In genomic region chr15:40163657-40164416, GRCh38 we compare ENCODE assay signal across 17 cellular contexts. TPM values are rescaled to one million over a fixed set of nuclear protein-coding genes. Genes with fewer than 3 reads are reported as not detected.
DNase-seq lines count a peak whose midpoint lies in the region; ATAC-seq and TF ChIP-seq lines count a peak whose summit lies in the region.
"Had no signal": no experiment of that assay in that cellular context is flagged by ENCODE, and none has a peak within 500 bp of the region (broad histone marks: within the 10 kb centered on the region; RNA-seq: fewer than 3 reads in every experiment).

No MANE protein-coding gene starts in this region.

- H3K27me3 Mint-ChIP-seq in WTC11 (ENCODE audit: low read depth) (no peaks in the 10 kb centered on the region), glutamatergic neuron (ENCODE audit: unreplicated experiment) (peaks cover under 1% of the 10 kb centered on the region)
- H3K27me3 Mint-ChIP-seq in natural killer cell treated with Interleukin-12 subunit alpha and Interleukin-12 subunit beta and Interleukin-15 and Interleukin-18, amount 100 ng/mL, for 72 hours: no peaks in the 10 kb centered on the region
- H3K27me3 Mint-ChIP-seq: dendritic cell treated with granulocyte-macrophage colony-stimulating factor and Interleukin-4, amounts not matched to agents 40 ng/mL and 50 ng/mL, for 4 days had no signal

- H3K27ac Mint-ChIP-seq in WTC11 (peak overlapping the region; percentile 66; the same call in 1 of the 2 replicates), glutamatergic neuron (ENCODE audit: unreplicated experiment) (no peak overlapping the region)
- H3K27ac Mint-ChIP-seq in natural killer cell treated with Interleukin-12 subunit alpha and Interleukin-12 subunit beta and Interleukin-15 and Interleukin-18, amount 100 ng/mL, for 72 hours: no peak overlapping the region
- H3K27ac Mint-ChIP-seq: dendritic cell treated with granulocyte-macrophage colony-stimulating factor and Interleukin-4, amounts not matched to agents 40 ng/mL and 50 ng/mL, for 4 days had no signal

- H3K4me1 Mint-ChIP-seq in WTC11 (peaks cover 17% of the 10 kb centered on the region), glutamatergic neuron (ENCODE audit: low read depth, unreplicated experiment) (no peaks in the 10 kb centered on the region)
- H3K4me1 Mint-ChIP-seq in natural killer cell treated with Interleukin-12 subunit alpha and Interleukin-12 subunit beta and Interleukin-15 and Interleukin-18, amount 100 ng/mL, for 72 hours (ENCODE audit: low read depth in 2 of 2): peaks cover 0 to 2% of the 10 kb centered on the region in 2 donors

- POLR2A ChIA-PET in WTC11 (lab: Charles Lee): no interaction called here

- DNase-seq in GM10266 (ENCODE audit: extremely low spot score) (peak; percentile 23), WTC11 (ENCODE audit: low spot score) (no peak), SHP77 (lab: John Stamatoyannopoulos, UW) (no peak), glutamatergic neuron (no peak)
- DNase-seq in natural killer cell treated with Interleukin-12 subunit alpha and Interleukin-12 subunit beta and Interleukin-15 and Interleukin-18, amount 100 ng/mL, for 72 hours (ENCODE audit: low spot score): no peak
- DNase-seq: amniotic stem cell; esophagus squamous epithelium; HCEC 1CT; NCI-H2029 treated with DMSO at 0.1 percent for 48 hours; NCI-H774; right cardiac atrium; stimulated activated CD4-positive, alpha-beta T cell treated with anti-CD3 and anti-CD28 coated beads, Interleukin-2, amount 100 ng/mL, for 48 hours had no signal

- CTCF ChIA-PET in WTC11 (lab: Charles Lee): interaction anchor here (1.4 to 4.4 kb wide), 3 partner anchors 57 to 109 kb away, joined by 6 to 27 read pairs (median 19); no protein-coding TSS in a partner anchor

- H3K36me3 Mint-ChIP-seq in WTC11: peaks cover 47% of the 10 kb centered on the region
- peaks cover 4% of the 10 kb centered on the region for H3K36me3 Mint-ChIP-seq in natural killer cell treated with Interleukin-12 subunit alpha and Interleukin-12 subunit beta and Interleukin-15 and Interleukin-18, amount 100 ng/mL, for 72 hours
- no peaks in the 10 kb centered on the region for H3K36me3 Mint-ChIP-seq in glutamatergic neuron (ENCODE audit: unreplicated experiment)

- peak overlapping the region; percentile 49 for H3K4me3 Mint-ChIP-seq in WTC11
- H3K4me3 Mint-ChIP-seq in natural killer cell treated with Interleukin-12 subunit alpha and Interleukin-12 subunit beta and Interleukin-15 and Interleukin-18, amount 100 ng/mL, for 72 hours: peak overlapping the region; percentile 34
- H3K4me3 Mint-ChIP-seq in glutamatergic neuron (ENCODE audit: unreplicated experiment): no peak overlapping the region
- H3K4me3 Mint-ChIP-seq: CD14-positive monocyte; dendritic cell treated with granulocyte-macrophage colony-stimulating factor and Interleukin-4, amounts not matched to agents 40 ng/mL and 50 ng/mL, for 4 days had no signal

- ATAC-seq in HG02884 (IDR thresholded peaks at IDR 0.05; ENCODE audit: unreplicated experiment) (peak; percentile 35), WTC11 (no peak), HG03342 (IDR thresholded peaks at IDR 0.05; ENCODE audit: unreplicated experiment) (no peak), HG03432 (IDR thresholded peaks at IDR 0.05; ENCODE audit: unreplicated experiment) (no peak)
- no peak for ATAC-seq in natural killer cell treated with Interleukin-12 subunit alpha and Interleukin-12 subunit beta and Interleukin-15 and Interleukin-18, amount 100 ng/mL, for 72 hours
- ATAC-seq: right cardiac atrium had no signal

- no peaks in the 10 kb centered on the region for H3K9me3 Mint-ChIP-seq in WTC11
- H3K9me3 Mint-ChIP-seq in natural killer cell treated with Interleukin-12 subunit alpha and Interleukin-12 subunit beta and Interleukin-15 and Interleukin-18, amount 100 ng/mL, for 72 hours: no peaks in the 10 kb centered on the region
- H3K9me3 Mint-ChIP-seq in glutamatergic neuron (ENCODE audit: unreplicated experiment): no peaks in the 10 kb centered on the region
- H3K9me3 Mint-ChIP-seq: CD14-positive monocyte; dendritic cell treated with granulocyte-macrophage colony-stimulating factor and Interleukin-4, amounts not matched to agents 40 ng/mL and 50 ng/mL, for 4 days had no signal

- TF ChIP-seq CTCF in GM10266 (IDR thresholded peaks at IDR 0.05; ENCODE audit: control insufficient read depth, insufficient read depth, low read depth, missing control alignments) (no peak), WTC11 (IDR thresholded peaks at IDR 0.05) (no peak), glutamatergic neuron (IDR thresholded peaks at IDR 0.05; ENCODE audit: partially characterized antibody, unreplicated experiment) (no peak)

TF ChIP-seq in WTC11, 78 proteins besides CTCF, POLR2A, EP300 and RAD21:
- TF ChIP-seq JAZF1 (CRISPR knock-in tag; IDR thresholded peaks at IDR 0.05) (no peak), HMGXB4 (CRISPR knock-in tag; IDR thresholded peaks at IDR 0.05) (no peak), ZNF121 (CRISPR knock-in tag; IDR thresholded peaks at IDR 0.05) (peak; percentile 92), MXD4 (CRISPR knock-in tag; IDR thresholded peaks at IDR 0.05; ENCODE audit: borderline replicate concordance) (no peak), ETV6 (CRISPR knock-in tag; IDR thresholded peaks at IDR 0.05) (no peak), USF1 (CRISPR knock-in tag; IDR thresholded peaks at IDR 0.05) (no peak), CREB1 (CRISPR knock-in tag; IDR thresholded peaks at IDR 0.05) (no peak)

RNA-seq across cellular contexts. Expression of gene BUB1B, which starts 3.0 kb away (rescaled TPM):
- total RNA-seq in WTC11 (2021) (148 to 192 TPM (median 156 TPM) in 3 replicates), glutamatergic neuron (ENCODE audit: unreplicated experiment) (16.5 TPM)
- 10 to 100 TPM; 19.4 to 70.8 TPM for total RNA-seq in natural killer cell treated with Interleukin-12 subunit alpha and Interleukin-12 subunit beta and Interleukin-15 and Interleukin-18, amount 100 ng/mL, for 72 hours

RNA-seq across cellular contexts. Expression of gene BMF, which starts 55.2 kb away (rescaled TPM):
- 32.9 to 36.9 TPM (median 36.6 TPM) in 3 replicates for total RNA-seq in WTC11 (2021)
- 1 to 10 TPM; 1.8 to 4.6 TPM for total RNA-seq in natural killer cell treated with Interleukin-12 subunit alpha and Interleukin-12 subunit beta and Interleukin-15 and Interleukin-18, amount 100 ng/mL, for 72 hours
- total RNA-seq in glutamatergic neuron (ENCODE audit: unreplicated experiment): 11.3 TPM
